In genomic region chr3:81161851-81162250, GRCh38 we compare ENCODE assay signal across 6 cellular contexts.
"Had no signal": no experiment of that assay in that cellular context is flagged by ENCODE, and none has a peak within 500 bp of the region (broad histone marks: within the 10 kb centered on the region; RNA-seq: fewer than 3 reads in every experiment).

No MANE protein-coding gene starts in this region.

- H3K27ac ChIP-seq: GM23248 had no signal

- H3K9ac ChIP-seq: GM23248 had no signal

- H2AFZ ChIP-seq: GM23248 had no signal

- DNase-seq: GM23248, GOT3, H7, HFFc6, IMR-90 had no signal

- H3K9me3 ChIP-seq: HAP-1 had no signal

- H3K36me3 ChIP-seq: HAP-1 had no signal

- H3K4me3 ChIP-seq: GM23248, HAP-1 had no signal
